In genomic region chr10:67609996-67610793, GRCh38 we compare ENCODE assay signal across 1 cellular context.
TF ChIP-seq lines count a peak whose summit lies in the region.

No MANE protein-coding gene starts in this region.

TF ChIP-seq in H1, 55 proteins besides CTCF, POLR2A, EP300 and RAD21 (continued from another document):
- TF ChIP-seq, protein P1, sequence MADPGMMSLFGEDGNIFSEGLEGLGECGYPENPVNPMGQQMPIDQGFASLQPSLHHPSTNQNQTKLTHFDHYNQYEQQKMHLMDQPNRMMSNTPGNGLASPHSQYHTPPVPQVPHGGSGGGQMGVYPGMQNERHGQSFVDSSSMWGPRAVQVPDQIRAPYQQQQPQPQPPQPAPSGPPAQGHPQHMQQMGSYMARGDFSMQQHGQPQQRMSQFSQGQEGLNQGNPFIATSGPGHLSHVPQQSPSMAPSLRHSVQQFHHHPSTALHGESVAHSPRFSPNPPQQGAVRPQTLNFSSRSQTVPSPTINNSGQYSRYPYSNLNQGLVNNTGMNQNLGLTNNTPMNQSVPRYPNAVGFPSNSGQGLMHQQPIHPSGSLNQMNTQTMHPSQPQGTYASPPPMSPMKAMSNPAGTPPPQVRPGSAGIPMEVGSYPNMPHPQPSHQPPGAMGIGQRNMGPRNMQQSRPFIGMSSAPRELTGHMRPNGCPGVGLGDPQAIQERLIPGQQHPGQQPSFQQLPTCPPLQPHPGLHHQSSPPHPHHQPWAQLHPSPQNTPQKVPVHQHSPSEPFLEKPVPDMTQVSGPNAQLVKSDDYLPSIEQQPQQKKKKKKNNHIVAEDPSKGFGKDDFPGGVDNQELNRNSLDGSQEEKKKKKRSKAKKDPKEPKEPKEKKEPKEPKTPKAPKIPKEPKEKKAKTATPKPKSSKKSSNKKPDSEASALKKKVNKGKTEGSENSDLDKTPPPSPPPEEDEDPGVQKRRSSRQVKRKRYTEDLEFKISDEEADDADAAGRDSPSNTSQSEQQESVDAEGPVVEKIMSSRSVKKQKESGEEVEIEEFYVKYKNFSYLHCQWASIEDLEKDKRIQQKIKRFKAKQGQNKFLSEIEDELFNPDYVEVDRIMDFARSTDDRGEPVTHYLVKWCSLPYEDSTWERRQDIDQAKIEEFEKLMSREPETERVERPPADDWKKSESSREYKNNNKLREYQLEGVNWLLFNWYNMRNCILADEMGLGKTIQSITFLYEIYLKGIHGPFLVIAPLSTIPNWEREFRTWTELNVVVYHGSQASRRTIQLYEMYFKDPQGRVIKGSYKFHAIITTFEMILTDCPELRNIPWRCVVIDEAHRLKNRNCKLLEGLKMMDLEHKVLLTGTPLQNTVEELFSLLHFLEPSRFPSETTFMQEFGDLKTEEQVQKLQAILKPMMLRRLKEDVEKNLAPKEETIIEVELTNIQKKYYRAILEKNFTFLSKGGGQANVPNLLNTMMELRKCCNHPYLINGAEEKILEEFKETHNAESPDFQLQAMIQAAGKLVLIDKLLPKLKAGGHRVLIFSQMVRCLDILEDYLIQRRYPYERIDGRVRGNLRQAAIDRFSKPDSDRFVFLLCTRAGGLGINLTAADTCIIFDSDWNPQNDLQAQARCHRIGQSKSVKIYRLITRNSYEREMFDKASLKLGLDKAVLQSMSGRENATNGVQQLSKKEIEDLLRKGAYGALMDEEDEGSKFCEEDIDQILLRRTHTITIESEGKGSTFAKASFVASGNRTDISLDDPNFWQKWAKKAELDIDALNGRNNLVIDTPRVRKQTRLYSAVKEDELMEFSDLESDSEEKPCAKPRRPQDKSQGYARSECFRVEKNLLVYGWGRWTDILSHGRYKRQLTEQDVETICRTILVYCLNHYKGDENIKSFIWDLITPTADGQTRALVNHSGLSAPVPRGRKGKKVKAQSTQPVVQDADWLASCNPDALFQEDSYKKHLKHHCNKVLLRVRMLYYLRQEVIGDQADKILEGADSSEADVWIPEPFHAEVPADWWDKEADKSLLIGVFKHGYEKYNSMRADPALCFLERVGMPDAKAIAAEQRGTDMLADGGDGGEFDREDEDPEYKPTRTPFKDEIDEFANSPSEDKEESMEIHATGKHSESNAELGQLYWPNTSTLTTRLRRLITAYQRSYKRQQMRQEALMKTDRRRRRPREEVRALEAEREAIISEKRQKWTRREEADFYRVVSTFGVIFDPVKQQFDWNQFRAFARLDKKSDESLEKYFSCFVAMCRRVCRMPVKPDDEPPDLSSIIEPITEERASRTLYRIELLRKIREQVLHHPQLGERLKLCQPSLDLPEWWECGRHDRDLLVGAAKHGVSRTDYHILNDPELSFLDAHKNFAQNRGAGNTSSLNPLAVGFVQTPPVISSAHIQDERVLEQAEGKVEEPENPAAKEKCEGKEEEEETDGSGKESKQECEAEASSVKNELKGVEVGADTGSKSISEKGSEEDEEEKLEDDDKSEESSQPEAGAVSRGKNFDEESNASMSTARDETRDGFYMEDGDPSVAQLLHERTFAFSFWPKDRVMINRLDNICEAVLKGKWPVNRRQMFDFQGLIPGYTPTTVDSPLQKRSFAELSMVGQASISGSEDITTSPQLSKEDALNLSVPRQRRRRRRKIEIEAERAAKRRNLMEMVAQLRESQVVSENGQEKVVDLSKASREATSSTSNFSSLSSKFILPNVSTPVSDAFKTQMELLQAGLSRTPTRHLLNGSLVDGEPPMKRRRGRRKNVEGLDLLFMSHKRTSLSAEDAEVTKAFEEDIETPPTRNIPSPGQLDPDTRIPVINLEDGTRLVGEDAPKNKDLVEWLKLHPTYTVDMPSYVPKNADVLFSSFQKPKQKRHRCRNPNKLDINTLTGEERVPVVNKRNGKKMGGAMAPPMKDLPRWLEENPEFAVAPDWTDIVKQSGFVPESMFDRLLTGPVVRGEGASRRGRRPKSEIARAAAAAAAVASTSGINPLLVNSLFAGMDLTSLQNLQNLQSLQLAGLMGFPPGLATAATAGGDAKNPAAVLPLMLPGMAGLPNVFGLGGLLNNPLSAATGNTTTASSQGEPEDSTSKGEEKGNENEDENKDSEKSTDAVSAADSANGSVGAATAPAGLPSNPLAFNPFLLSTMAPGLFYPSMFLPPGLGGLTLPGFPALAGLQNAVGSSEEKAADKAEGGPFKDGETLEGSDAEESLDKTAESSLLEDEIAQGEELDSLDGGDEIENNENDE (IDR thresholded peaks at IDR 0.05; ENCODE audit: insufficient replicate concordance, low read length), result no peak
- TF ChIP-seq TEAD4 (IDR thresholded peaks at IDR 0.05; ENCODE audit: low read depth, low read length) (peak; percentile 82), FOSL1 (IDR thresholded peaks at IDR 0.05; ENCODE audit: insufficient read depth, low read depth, low read length) (no peak)
